ENCODE assay signal across 10 cellular contexts in the genomic region with DNA sequence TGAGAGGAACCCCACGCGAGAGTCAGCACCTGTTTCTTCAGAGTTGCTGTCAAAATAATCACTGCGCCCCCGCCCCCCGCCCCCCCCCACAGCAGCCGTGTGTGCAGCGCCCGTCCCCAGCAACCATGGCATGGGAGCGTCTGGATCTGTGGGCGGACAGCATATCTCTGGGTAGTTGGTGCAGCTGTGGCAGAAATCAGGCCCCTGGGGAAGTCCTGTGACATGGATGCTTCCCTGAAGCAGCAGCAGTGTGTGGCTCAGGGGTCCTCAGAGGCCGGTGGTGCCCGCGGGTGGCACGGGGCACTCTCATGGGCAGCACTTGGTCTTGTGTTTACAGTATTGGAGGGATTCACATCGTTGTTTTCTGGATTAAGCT. TPM values are rescaled to one million over a fixed set of nuclear protein-coding genes. Genes with fewer than 3 reads are reported as not detected.
DNase-seq lines count a peak whose midpoint lies in the region; TF ChIP-seq lines count a peak whose summit lies in the region.
"Had no signal": no experiment of that assay in that cellular context is flagged by ENCODE, and none has a peak within 500 bp of the region (broad histone marks: within the 10 kb centered on the region; RNA-seq: fewer than 3 reads in every experiment).

No MANE protein-coding gene starts in this region.

- POLR2A ChIA-PET in AG04450 (lab: Yijun Ruan, JAX) (interaction anchor here (0.7 to 1.5 kb wide), 3 partner anchors 19 to 33 kb away, joined by 3 to 6 read pairs (median 3); partner anchors contain the start of genes XRCC3 and ZFYVE21), HEK293 (lab: Yijun Ruan, JAX) (no interaction called here)

- H3K4me1 ChIP-seq in HEK293 (ENCODE audit: control insufficient read depth, insufficient read depth, low read length) = peaks cover 11% of the 10 kb centered on the region

- H3K36me3 ChIP-seq in HEK293 (ENCODE audit: control insufficient read depth in 2 of 2, insufficient read depth in 1 of 2, low read length in 2 of 2) = peaks cover 9 to 74% of the 10 kb centered on the region in 2 experiments; a peak in 2 of 3 replicates

- H3K4me3 ChIP-seq in AG04450 (ENCODE audit: low read depth, low read length) (no peak overlapping the region), HEK293 (ENCODE audit: low read depth, low read length) (no peak overlapping the region), coronary artery (peak overlapping the region; percentile 47)

- H3K36me3 Mint-ChIP-seq in osteocyte (ENCODE audit: unreplicated experiment) = peaks cover 17% of the 10 kb centered on the region

- H3K9me3 ChIP-seq in AG04450 (ENCODE audit: control insufficient read depth, insufficient read depth, low read length) = no peaks in the 10 kb centered on the region
- H3K9me3 ChIP-seq in HEK293 (ENCODE audit: control insufficient read depth, insufficient read depth, low read depth, low read length) = no peaks in the 10 kb centered on the region

- H3K27me3 Mint-ChIP-seq in osteocyte (ENCODE audit: unreplicated experiment) = no peaks in the 10 kb centered on the region

- H3K9me3 Mint-ChIP-seq in osteocyte (ENCODE audit: unreplicated experiment) = no peaks in the 10 kb centered on the region
- H3K9me3 Mint-ChIP-seq: activated T-helper 1 cell treated with anti-CD3 and anti-CD28 coated beads, Interleukin-12 subunit alpha, Interleukin-12 subunit beta, Interleukin-2, Interleukin-4 antibody, amounts not matched to agents 30 ng/mL and 10 ng/mL and 1 ng/mL, durations not matched to agents 14 hours and 24 hours and 36 hours had no signal

- no peaks in the 10 kb centered on the region for H3K27me3 ChIP-seq in AG04450 (ENCODE audit: control insufficient read depth, insufficient read depth, low read length)

- TF ChIP-seq CTCF in AG04450 (IDR thresholded peaks at IDR 0.05; ENCODE audit: low read depth, low read length) (no peak), HEK293 (tag by site-specific recombination; IDR thresholded peaks at IDR 0.05) (no peak), coronary artery (IDR thresholded peaks at IDR 0.05) (no peak), osteocyte (IDR thresholded peaks at IDR 0.05) (no peak)

- no peak overlapping the region for H3K4me3 Mint-ChIP-seq in osteocyte (ENCODE audit: unreplicated experiment)
- H3K4me3 Mint-ChIP-seq: activated T-helper 1 cell treated with anti-CD3 and anti-CD28 coated beads, Interleukin-12 subunit alpha, Interleukin-12 subunit beta, Interleukin-2, Interleukin-4 antibody, amounts not matched to agents 30 ng/mL and 10 ng/mL and 1 ng/mL, durations not matched to agents 14 hours and 24 hours and 36 hours had no signal

- H3K4me1 Mint-ChIP-seq in osteocyte (ENCODE audit: unreplicated experiment) = peaks cover 23% of the 10 kb centered on the region

- H3K27ac ChIP-seq in AG04450 (ENCODE audit: low read depth, low read length) (peak overlapping the region; percentile 77), HEK293 (ENCODE audit: extremely low read depth, low read depth, low read length) (0 out of 2 replicates have a peak overlapping the region, but pooled peaks have one; percentile 25), coronary artery (peak overlapping the region; percentile 38 to 81)

- DNase-seq in AG04450 (ENCODE audit: low read depth, low spot score) = no peak
- no peak for DNase-seq in coronary artery (ENCODE audit: low spot score)
- no peak for DNase-seq in osteocyte (ENCODE audit: extremely low spot score, unreplicated experiment)
- no peak for DNase-seq in activated CD8-positive, alpha-beta memory T cell treated with anti-CD3 and anti-CD28 coated beads, Interleukin-2, amount 50 U/mL, for 48 hours
- DNase-seq in kidney glomerular epithelial cell (lab: John Stamatoyannopoulos, UW) = no peak
- no peak for DNase-seq in AG08396 (ENCODE audit: low spot score)
- no peak for DNase-seq in Kasumi-1 (lab: John Stamatoyannopoulos, UW)
- DNase-seq: midbrain had no signal

- H3K27ac Mint-ChIP-seq in osteocyte (ENCODE audit: unreplicated experiment) = peak overlapping the region; percentile 75
- H3K27ac Mint-ChIP-seq: activated T-helper 1 cell treated with anti-CD3 and anti-CD28 coated beads, Interleukin-12 subunit alpha, Interleukin-12 subunit beta, Interleukin-2, Interleukin-4 antibody, amounts not matched to agents 30 ng/mL and 10 ng/mL and 1 ng/mL, durations not matched to agents 14 hours and 24 hours and 36 hours had no signal

- CTCF ChIA-PET in AG04450 (lab: Charles Lee) (no interaction called here), HEK293 (lab: Yijun Ruan, JAX) (interaction anchor here (0.6 kb wide), 1 partner anchor 8 kb away, joined by 4 read pairs; no protein-coding TSS in a partner anchor)

TF ChIP-seq in HEK293, 187 proteins besides CTCF, POLR2A, EP300 and RAD21:
- peak; percentile 47 for TF ChIP-seq ZFHX2 (tag by site-specific recombination; conservative IDR thresholded peaks at IDR 0.05)
- TF ChIP-seq ZNF514 (tag by site-specific recombination; IDR thresholded peaks at IDR 0.05) = no peak
- peak; percentile 83; the same call in 1 of the 2 replicates for TF ChIP-seq HIC1 (tag by site-specific recombination; IDR thresholded peaks at IDR 0.05)
- 0 out of 2 replicates have a peak, but pooled peaks have one; percentile 8 for TF ChIP-seq EGR2 (tag by site-specific recombination; IDR thresholded peaks at IDR 0.05; ENCODE audit: low read depth)

RNA-seq across cellular contexts. Expression of gene XRCC3, which starts 19.2 kb away (rescaled TPM):
- polyA plus RNA-seq in AG04450 (2011; rRNA removed) = 4.3 and 4.8 TPM in 2 replicates
- polyA minus RNA-seq in AG04450 (2011; rRNA and poly(A)+ RNA removed) = 2.8 and 3.2 TPM in 2 replicates
- total RNA-seq in osteocyte = 7.5 and 7.9 TPM in 2 replicates

RNA-seq across cellular contexts. Expression of gene ZFYVE21, which starts 19.6 kb away (rescaled TPM):
- polyA plus RNA-seq in AG04450 (2011; rRNA removed) = 77.5 and 78.6 TPM in 2 replicates
- 26.4 and 30.1 TPM in 2 replicates for polyA minus RNA-seq in AG04450 (2011; rRNA and poly(A)+ RNA removed)
- total RNA-seq in osteocyte = 48.9 and 52.9 TPM in 2 replicates

Comparison
In these comparisons a context has a peak if more than half of its experiments do, and no peak if none do; other contexts are left out.
1. H3K27ac ChIP-seq: peak in every context shown above with its lines; median percentile 77 in AG04450; 60 in coronary artery; 25 in HEK293.